In genomic region chr1:1315435-1315901, GRCh38 we compare ENCODE assay signal across 28 cellular contexts. TPM values are rescaled to one million over a fixed set of nuclear protein-coding genes. Genes with fewer than 3 reads are reported as not detected.
A peak's percentile ranks its signal among the peaks of the same experiment; 100 is the strongest.
DNase-seq lines count a peak whose midpoint lies in the region; ATAC-seq, FAIRE-seq and TF ChIP-seq lines count a peak whose summit lies in the region.
"Had no signal": no experiment of that assay in that cellular context is flagged by ENCODE, and none has a peak within 500 bp of the region (broad histone marks: within the 10 kb centered on the region; RNA-seq: fewer than 3 reads in every experiment).

No MANE protein-coding gene starts in this region.

- intact Hi-C loops in sigmoid colon (cut with DNase I) = no loop called here

- ATAC-seq in GM19397 (IDR thresholded peaks at IDR 0.05; ENCODE audit: unreplicated experiment) = no peak
- no peak for ATAC-seq in stimulated activated naive CD8-positive, alpha-beta T cell treated with anti-CD3 and anti-CD28 coated beads, Interleukin-15, Interleukin-2, amounts not matched to agents 100 U/mL and 50 U/mL, for 24 hours
- ATAC-seq: foreskin keratinocyte had no signal

- no peak for TF ChIP-seq CTCF in RWPE1 (conservative IDR thresholded peaks at IDR 0.05; ENCODE audit: low read depth)
- TF ChIP-seq CTCF in sigmoid colon (IDR thresholded peaks at IDR 0.05) = no peak

- H3K9me3 ChIP-seq in HUES48 (ENCODE audit: control insufficient read depth, insufficient read depth, low read length) (no peaks in the 10 kb centered on the region), iPS-15b (ENCODE audit: control insufficient read depth, insufficient read depth, low read length) (no peaks in the 10 kb centered on the region), sigmoid colon (no peaks in the 10 kb centered on the region)
- H3K9me3 ChIP-seq: breast epithelium, MG63, SJSA1, suprapubic skin had no signal

- peak overlapping the region; percentile 55; the same call in 1 of the 2 replicates for H3K9ac ChIP-seq in HUES48 (ENCODE audit: low read depth, low read length)
- H3K9ac ChIP-seq in iPS-15b (ENCODE audit: low read depth, low read length) = peak overlapping the region; percentile 60

- H3K36me3 ChIP-seq in HUES48 (ENCODE audit: control insufficient read depth, insufficient read depth, low read length) (peaks cover 71% of the 10 kb centered on the region), iPS-15b (ENCODE audit: control insufficient read depth, insufficient read depth, low read length) (peaks cover 62% of the 10 kb centered on the region), sigmoid colon (peaks cover 34 to 72% (median 41%) of the 10 kb centered on the region in 4 donors)

- no peaks in the 10 kb centered on the region for H3K27me3 ChIP-seq in HUES48 (ENCODE audit: control insufficient read depth, insufficient read depth, low read length)
- no peaks in the 10 kb centered on the region for H3K27me3 ChIP-seq in iPS-15b (ENCODE audit: control insufficient read depth, insufficient read depth, low read length)
- no peaks in the 10 kb centered on the region for H3K27me3 ChIP-seq in sigmoid colon
- H3K27me3 ChIP-seq: breast epithelium, foreskin keratinocyte, MG63, SJSA1, suprapubic skin had no signal

- no peak for TF ChIP-seq EP300 in sigmoid colon (IDR thresholded peaks at IDR 0.05)

- WGBS in sigmoid colon, 2 donors = 82 to 85% methylated on average over 21 to 22 of the region's 22 CpGs

- no peak for FAIRE-seq in frontal cortex (lab: Jason Lieb, UNC)
- FAIRE-seq: GM19239, kidney, urothelium cell line had no signal

- DNase-seq in RWPE1 (ENCODE audit: low spot score) (no peak), sigmoid colon (no peak), frontal cortex (ENCODE audit: low spot score in 2 of 2) (no peak)
- DNase-seq in stimulated activated naive CD8-positive, alpha-beta T cell treated with anti-CD3 and anti-CD28 coated beads, Interleukin-15, Interleukin-2, amounts not matched to agents 100 U/mL and 50 U/mL, for 24 hours = no peak
- DNase-seq: activated CD4-positive, alpha-beta T cell treated with anti-CD3 and anti-CD28 coated beads for 48 hours; activated naive CD4-positive, alpha-beta T cell treated with anti-CD3 and anti-CD28 coated beads for 36 hours; activated T-cell treated with anti-CD3 and anti-CD28 coated beads, Interleukin-2, amount 50 U/mL, for 48 hours; CD4-positive, alpha-beta T cell; effector memory CD4-positive, alpha-beta T cell; foreskin keratinocyte; HFFc6; hypothalamus; kidney; MG63; NCI-H1417; NCI-H2081; NCI-H524; stimulated activated CD4-positive, alpha-beta T cell treated with anti-CD3 and anti-CD28 coated beads, Interleukin-1b, Interleukin-23, amount 100 ng/mL, for 48 hours had no signal

- H3K4me3 ChIP-seq in HUES48 (ENCODE audit: low read depth, low read length) (no peak overlapping the region; the same call in 1 of the 2 replicates), iPS-15b (ENCODE audit: low read depth, low read length) (no peak overlapping the region), sigmoid colon (no peak overlapping the region)
- H3K4me3 ChIP-seq: breast epithelium, lung, MG63, SJSA1, skin epidermis, suprapubic skin had no signal

- H3K4me1 ChIP-seq in HUES48 (ENCODE audit: control insufficient read depth, insufficient read depth, low read length) (peaks cover 10% of the 10 kb centered on the region), iPS-15b (ENCODE audit: control insufficient read depth, insufficient read depth, low read length) (peaks cover 3% of the 10 kb centered on the region), sigmoid colon (peaks cover 0 to 45% (median 40%) of the 10 kb centered on the region in 4 donors)

- no peak for TF ChIP-seq POLR2A in sigmoid colon (IDR thresholded peaks at IDR 0.05)

- CTCF ChIA-PET in RWPE1 (lab: Yijun Ruan, JAX) = interaction anchor here (0.7 to 1.1 kb wide), 2 partner anchors 29 to 40 kb away, joined by 3 to 4 read pairs; no protein-coding TSS in a partner anchor

- H3K27ac ChIP-seq in HUES48 (ENCODE audit: low read depth, low read length) (peak overlapping the region; percentile 81), RWPE1 (peak overlapping the region; percentile 100), sigmoid colon (peak overlapping the region; percentile 2 to 86 (median 84))
- H3K27ac ChIP-seq: breast epithelium, foreskin keratinocyte, SJSA1, skin epidermis, suprapubic skin had no signal

- POLR2A ChIA-PET in RWPE1 (lab: Yijun Ruan, JAX; ENCODE audit: low non-redundant PET) = no interaction called here

RNA-seq across cellular contexts. Expression of gene PUSL1, which starts 7.1 kb away (rescaled TPM):
- 10 to 100 TPM; 15.7 to 24.0 (median 20.4) TPM for total RNA-seq in sigmoid colon
- 10 to 100 TPM; 12.6 to 22.3 (median 12.7) TPM for polyA plus RNA-seq in sigmoid colon
- 6.5 TPM for total RNA-seq in frontal cortex

RNA-seq across cellular contexts. Expression of gene ACAP3, which starts 7.7 kb away (rescaled TPM):
- total RNA-seq in sigmoid colon (10 to 100 TPM; 21.4 to 57.1 (median 33.4) TPM), frontal cortex (63.2 TPM)
- 10 to 100 TPM in 1 of 3 donors, 1 to 10 TPM in 2; 7.2 to 41.8 (median 8.3) TPM for polyA plus RNA-seq in sigmoid colon

RNA-seq across cellular contexts. Expression of gene INTS11, which starts 9.0 kb away (rescaled TPM):
- total RNA-seq in sigmoid colon (100 to 1,000 TPM in 1 of 4 donors, 10 to 100 TPM in 3; 83.8 to 135 (median 93.4) TPM), frontal cortex (28.9 TPM)
- 100 to 1,000 TPM in 1 of 3 donors, 10 to 100 TPM in 2; 58.3 to 117 (median 62.7) TPM for polyA plus RNA-seq in sigmoid colon

RNA-seq across cellular contexts. Expression of gene CPTP, which starts 9.1 kb away (rescaled TPM):
- total RNA-seq in sigmoid colon = 10 to 100 TPM in 2 of 4 donors, 1 to 10 TPM in 2; 8.4 to 21.6 (median 10.5) TPM
- 10 to 100 TPM; 41.4 to 57.1 (median 42.0) TPM for polyA plus RNA-seq in sigmoid colon
- 14.3 TPM for total RNA-seq in frontal cortex

RNA-seq across cellular contexts. Expression of gene TAS1R3, which starts 15.6 kb away (rescaled TPM):
- total RNA-seq in sigmoid colon = not detected
- polyA plus RNA-seq in sigmoid colon = under 1 TPM in 2 of 3 donors, not detected in 1; 0.60 to 0.64 TPM
- 0.41 TPM for total RNA-seq in frontal cortex
